Comparison of ENCODE assay signal across 9 cellular contexts in genomic region chr2:120436885-120437603, GRCh38.
DNase-seq lines count a peak whose midpoint lies in the region; ATAC-seq, FAIRE-seq and TF ChIP-seq lines count a peak whose summit lies in the region.
"Had no signal": no experiment of that assay in that cellular context is flagged by ENCODE, and none has a peak within 500 bp of the region (broad histone marks: within the 10 kb centered on the region; RNA-seq: fewer than 3 reads in every experiment).

No MANE protein-coding gene starts in this region.

- H3K9me2 ChIP-seq in Loucy (replicated peaks; ENCODE audit: low read depth, low read length) = no peaks in the 10 kb centered on the region

- H3K27me3 Mint-ChIP-seq in activated T-cell treated with anti-CD3 and anti-CD28 coated beads, Interleukin-2, amount 50 U/mL, for 72 hours (ENCODE audit: low read depth) = peaks cover 33% of the 10 kb centered on the region
- peaks cover 77% of the 10 kb centered on the region for H3K27me3 Mint-ChIP-seq in WTC11 (ENCODE audit: low read depth)
- peaks cover 31% of the 10 kb centered on the region for H3K27me3 Mint-ChIP-seq in activated T-cell treated with anti-CD3 and anti-CD28 coated beads, Interleukin-2, amount 50 U/mL, for 24 hours

- no peak for FAIRE-seq in keratinocyte (lab: Jason Lieb, UNC)

- H3K36me3 ChIP-seq in Loucy (ENCODE audit: insufficient read depth, low read length) (no peaks in the 10 kb centered on the region), keratinocyte (ENCODE audit: control insufficient read depth in 2 of 2, extremely low read depth in 1 of 2, insufficient read depth in 2 of 2, low read length in 2 of 2) (no peaks in the 10 kb centered on the region)

- dilution Hi-C loops in keratinocyte (cut with MboI; ENCODE audit: extremely low pct_ligation_motif_present, low sequenced_read_pairs) = no loop called here

- no peaks in the 10 kb centered on the region for H3K36me3 Mint-ChIP-seq in activated T-cell treated with anti-CD3 and anti-CD28 coated beads, Interleukin-2, amount 50 U/mL, for 72 hours (ENCODE audit: insufficient read depth in 2 of 2)
- H3K36me3 Mint-ChIP-seq in WTC11 = no peaks in the 10 kb centered on the region
- H3K36me3 Mint-ChIP-seq in activated T-cell treated with anti-CD3 and anti-CD28 coated beads, Interleukin-2, amount 50 U/mL, for 24 hours (ENCODE audit: low read depth) = no peaks in the 10 kb centered on the region
- H3K36me3 Mint-ChIP-seq: activated naive CD8-positive, alpha-beta T cell treated with anti-CD3 and anti-CD28 coated beads, Interleukin-2, amount 10 ng/mL, durations not matched to agents 7 days and 5 days had no signal

- no peaks in the 10 kb centered on the region for H3K79me2 ChIP-seq in Loucy (ENCODE audit: insufficient read depth, low read length)
- no peaks in the 10 kb centered on the region for H3K79me2 ChIP-seq in keratinocyte (ENCODE audit: control insufficient read depth, insufficient read depth, low read length)

- H3K4me3 Mint-ChIP-seq in activated T-cell treated with anti-CD3 and anti-CD28 coated beads, Interleukin-2, amount 50 U/mL, for 72 hours = no peak overlapping the region
- no peak overlapping the region for H3K4me3 Mint-ChIP-seq in WTC11
- no peak overlapping the region for H3K4me3 Mint-ChIP-seq in activated T-cell treated with anti-CD3 and anti-CD28 coated beads, Interleukin-2, amount 50 U/mL, for 24 hours
- H3K4me3 Mint-ChIP-seq: activated naive CD8-positive, alpha-beta T cell treated with anti-CD3 and anti-CD28 coated beads, Interleukin-2, amount 10 ng/mL, durations not matched to agents 7 days and 5 days had no signal

- H3K4me1 ChIP-seq in Loucy (ENCODE audit: insufficient read depth, low read length, poor library complexity, severe bottlenecking) = no peaks in the 10 kb centered on the region
- peaks cover 4% of the 10 kb centered on the region for H3K4me1 ChIP-seq in keratinocyte (ENCODE audit: control insufficient read depth, extremely low read depth, insufficient read depth, low read length)

- H3K9me1 ChIP-seq in keratinocyte (ENCODE audit: control insufficient read depth, extremely low read depth, insufficient read depth, low read length) = no peaks in the 10 kb centered on the region

- peaks cover 3% of the 10 kb centered on the region for H3K4me1 Mint-ChIP-seq in activated T-cell treated with anti-CD3 and anti-CD28 coated beads, Interleukin-2, amount 50 U/mL, for 72 hours (ENCODE audit: low read depth)
- H3K4me1 Mint-ChIP-seq in WTC11 = peaks cover 30% of the 10 kb centered on the region
- no peaks in the 10 kb centered on the region for H3K4me1 Mint-ChIP-seq in activated T-cell treated with anti-CD3 and anti-CD28 coated beads, Interleukin-2, amount 50 U/mL, for 24 hours (ENCODE audit: low read depth)
- H3K4me1 Mint-ChIP-seq: activated naive CD8-positive, alpha-beta T cell treated with anti-CD3 and anti-CD28 coated beads, Interleukin-2, amount 10 ng/mL, durations not matched to agents 7 days and 5 days had no signal

- H3F3A ChIP-seq in Loucy (ENCODE audit: low read depth) = no peaks in the 10 kb centered on the region

- no peak overlapping the region for H3K27ac ChIP-seq in keratinocyte (ENCODE audit: control insufficient read depth, insufficient read depth, low read length)

- H3K27me3 ChIP-seq in Loucy (ENCODE audit: insufficient read depth, low read length, poor library complexity, severe bottlenecking) = no peaks in the 10 kb centered on the region
- no peaks in the 10 kb centered on the region for H3K27me3 ChIP-seq in keratinocyte (ENCODE audit: control insufficient read depth, extremely low read depth, insufficient read depth, low read length)

- H3K4me3 ChIP-seq in Loucy (ENCODE audit: low read length, poor library complexity, severe bottlenecking) (no peak overlapping the region), keratinocyte (ENCODE audit: control insufficient read depth in 2 of 3, extremely low read depth in 1 of 3, insufficient read depth in 2 of 3, low read depth in 1 of 3, low read length in 3 of 3) (no peak overlapping the region)

- CTCF ChIA-PET in WTC11 (lab: Charles Lee) = interaction anchor here (0.6 to 3.9 kb wide), 25 partner anchors 12 to 232 kb away, joined by 3 to 66 read pairs (median 4); no protein-coding TSS in a partner anchor

- H3K9me3 ChIP-seq in Loucy (ENCODE audit: insufficient read depth, low read depth, low read length) = no peaks in the 10 kb centered on the region
- H3K9me3 ChIP-seq in keratinocyte (ENCODE audit: control insufficient read depth, low read depth, low read length) = no peaks in the 10 kb centered on the region

- DNase-seq in activated T-cell treated with anti-CD3 and anti-CD28 coated beads, Interleukin-2, amount 50 U/mL, for 72 hours = peak; percentile 8 to 12
- DNase-seq in activated T-cell treated with anti-CD3 and anti-CD28 coated beads for 4 hours (no peak), WTC11 (ENCODE audit: low spot score) (peak; percentile 84), keratinocyte (ENCODE audit: low read depth, low spot score) (no peak)
- no peak for DNase-seq in activated T-cell treated with anti-CD3 and anti-CD28 coated beads, Interleukin-2, amount 50 U/mL, for 24 hours
- DNase-seq: activated naive CD8-positive, alpha-beta T cell treated with anti-CD3 and anti-CD28 coated beads, Interleukin-2, amount 10 ng/mL, durations not matched to agents 7 days and 5 days had no signal

- H3K9me3 Mint-ChIP-seq in activated T-cell treated with anti-CD3 and anti-CD28 coated beads, Interleukin-2, amount 50 U/mL, for 72 hours = no peaks in the 10 kb centered on the region
- no peaks in the 10 kb centered on the region for H3K9me3 Mint-ChIP-seq in WTC11
- no peaks in the 10 kb centered on the region for H3K9me3 Mint-ChIP-seq in activated T-cell treated with anti-CD3 and anti-CD28 coated beads, Interleukin-2, amount 50 U/mL, for 24 hours
- H3K9me3 Mint-ChIP-seq: activated naive CD8-positive, alpha-beta T cell treated with anti-CD3 and anti-CD28 coated beads, Interleukin-2, amount 10 ng/mL, durations not matched to agents 7 days and 5 days had no signal

- H3K9ac ChIP-seq in Loucy (ENCODE audit: low read depth, low read length, poor library complexity, severe bottlenecking) = no peak overlapping the region
- no peak overlapping the region for H3K9ac ChIP-seq in keratinocyte (ENCODE audit: control insufficient read depth, extremely low read depth, insufficient read depth, low read length)

- peak; percentile 41 to 44 for ATAC-seq in activated T-cell treated with anti-CD3 and anti-CD28 coated beads, Interleukin-2, amount 50 U/mL, for 72 hours (replicated peaks in 1 of 2)
- ATAC-seq in WTC11 (peak; percentile 78), GM21515 (IDR thresholded peaks at IDR 0.05; ENCODE audit: unreplicated experiment) (no peak), HG02610 (IDR thresholded peaks at IDR 0.05; ENCODE audit: unreplicated experiment) (no peak)

- TF ChIP-seq CTCF in Loucy (conservative IDR thresholded peaks at IDR 0.05; ENCODE audit: low read length) (peak; percentile 61), WTC11 (IDR thresholded peaks at IDR 0.05) (peak; percentile 33; the same call in 1 of the 2 replicates), keratinocyte (optimal IDR thresholded peaks at IDR 0.05 in 1 of 3, IDR thresholded peaks at IDR 0.05 in 1 of 3, conservative IDR thresholded peaks at IDR 0.05 in 1 of 3; ENCODE audit: extremely low read depth in 1 of 3, insufficient read depth in 2 of 3, low read length in 3 of 3) (peak; percentile 76 to 78 (median 77))

- POLR2A ChIA-PET in WTC11 (lab: Charles Lee) = interaction anchor here (0.5 to 1.0 kb wide), 3 partner anchors 89 to 678 kb away, joined by 3 to 14 read pairs (median 6); partner anchors contain the start of gene PTPN4

- no peak overlapping the region for H3K4me2 ChIP-seq in Loucy (ENCODE audit: low read depth, low read length, poor library complexity, severe bottlenecking)
- H3K4me2 ChIP-seq in keratinocyte (ENCODE audit: control insufficient read depth, extremely low read depth, insufficient read depth, low read depth, low read length) = no peak overlapping the region

- H4K20me1 ChIP-seq in Loucy (ENCODE audit: insufficient read depth, low read length, poor library complexity, severe bottlenecking) (no peaks in the 10 kb centered on the region), keratinocyte (ENCODE audit: control insufficient read depth, extremely low read depth, insufficient read depth, low read length) (no peaks in the 10 kb centered on the region)

- no peak overlapping the region for H3K27ac Mint-ChIP-seq in activated T-cell treated with anti-CD3 and anti-CD28 coated beads, Interleukin-2, amount 50 U/mL, for 72 hours
- H3K27ac Mint-ChIP-seq in WTC11 = no peak overlapping the region
- no peak overlapping the region for H3K27ac Mint-ChIP-seq in activated T-cell treated with anti-CD3 and anti-CD28 coated beads, Interleukin-2, amount 50 U/mL, for 24 hours
- H3K27ac Mint-ChIP-seq: activated naive CD8-positive, alpha-beta T cell treated with anti-CD3 and anti-CD28 coated beads, Interleukin-2, amount 10 ng/mL, durations not matched to agents 7 days and 5 days had no signal

- H2AFZ ChIP-seq in Loucy (ENCODE audit: low read length) = no peak overlapping the region
- H2AFZ ChIP-seq in keratinocyte (ENCODE audit: control insufficient read depth, low read length) = no peak overlapping the region

TF ChIP-seq in WTC11, 78 proteins besides CTCF, POLR2A, EP300 and RAD21:
- TF ChIP-seq, protein P1, sequence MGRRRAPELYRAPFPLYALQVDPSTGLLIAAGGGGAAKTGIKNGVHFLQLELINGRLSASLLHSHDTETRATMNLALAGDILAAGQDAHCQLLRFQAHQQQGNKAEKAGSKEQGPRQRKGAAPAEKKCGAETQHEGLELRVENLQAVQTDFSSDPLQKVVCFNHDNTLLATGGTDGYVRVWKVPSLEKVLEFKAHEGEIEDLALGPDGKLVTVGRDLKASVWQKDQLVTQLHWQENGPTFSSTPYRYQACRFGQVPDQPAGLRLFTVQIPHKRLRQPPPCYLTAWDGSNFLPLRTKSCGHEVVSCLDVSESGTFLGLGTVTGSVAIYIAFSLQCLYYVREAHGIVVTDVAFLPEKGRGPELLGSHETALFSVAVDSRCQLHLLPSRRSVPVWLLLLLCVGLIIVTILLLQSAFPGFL (CRISPR knock-in tag; IDR thresholded peaks at IDR 0.05; ENCODE audit: borderline replicate concordance) = no peak
- TF ChIP-seq TP53 (CRISPR knock-in tag; IDR thresholded peaks at IDR 0.05) (no peak), CREM (CRISPR knock-in tag; IDR thresholded peaks at IDR 0.05) (no peak), MYBL2 (CRISPR knock-in tag; IDR thresholded peaks at IDR 0.05) (no peak), FOXP1 (CRISPR knock-in tag; IDR thresholded peaks at IDR 0.05; ENCODE audit: borderline replicate concordance) (no peak)

Comparison
In these comparisons a context has a peak if more than half of its experiments do, and no peak if none do; other contexts are left out.
1. DNase-seq: peak in activated T-cell treated with anti-CD3 and anti-CD28 coated beads, Interleukin-2, amount 50 U/mL, for 72 hours (2 of 2) and WTC11 (single experiment); none in activated T-cell treated with anti-CD3 and anti-CD28 coated beads for 4 hours (single experiment), keratinocyte (single experiment) and activated T-cell treated with anti-CD3 and anti-CD28 coated beads, Interleukin-2, amount 50 U/mL, for 24 hours (single experiment).
2. ATAC-seq: peak in activated T-cell treated with anti-CD3 and anti-CD28 coated beads, Interleukin-2, amount 50 U/mL, for 72 hours (2 of 2) and WTC11 (single experiment); none in GM21515 (single experiment) and HG02610 (single experiment).
3. Peak in every context shown above with its lines, with median percentiles within 50 percentile points of each other: CTCF ChIP-seq.